ENCODE assay signal across 8 cellular contexts in the genomic region with DNA sequence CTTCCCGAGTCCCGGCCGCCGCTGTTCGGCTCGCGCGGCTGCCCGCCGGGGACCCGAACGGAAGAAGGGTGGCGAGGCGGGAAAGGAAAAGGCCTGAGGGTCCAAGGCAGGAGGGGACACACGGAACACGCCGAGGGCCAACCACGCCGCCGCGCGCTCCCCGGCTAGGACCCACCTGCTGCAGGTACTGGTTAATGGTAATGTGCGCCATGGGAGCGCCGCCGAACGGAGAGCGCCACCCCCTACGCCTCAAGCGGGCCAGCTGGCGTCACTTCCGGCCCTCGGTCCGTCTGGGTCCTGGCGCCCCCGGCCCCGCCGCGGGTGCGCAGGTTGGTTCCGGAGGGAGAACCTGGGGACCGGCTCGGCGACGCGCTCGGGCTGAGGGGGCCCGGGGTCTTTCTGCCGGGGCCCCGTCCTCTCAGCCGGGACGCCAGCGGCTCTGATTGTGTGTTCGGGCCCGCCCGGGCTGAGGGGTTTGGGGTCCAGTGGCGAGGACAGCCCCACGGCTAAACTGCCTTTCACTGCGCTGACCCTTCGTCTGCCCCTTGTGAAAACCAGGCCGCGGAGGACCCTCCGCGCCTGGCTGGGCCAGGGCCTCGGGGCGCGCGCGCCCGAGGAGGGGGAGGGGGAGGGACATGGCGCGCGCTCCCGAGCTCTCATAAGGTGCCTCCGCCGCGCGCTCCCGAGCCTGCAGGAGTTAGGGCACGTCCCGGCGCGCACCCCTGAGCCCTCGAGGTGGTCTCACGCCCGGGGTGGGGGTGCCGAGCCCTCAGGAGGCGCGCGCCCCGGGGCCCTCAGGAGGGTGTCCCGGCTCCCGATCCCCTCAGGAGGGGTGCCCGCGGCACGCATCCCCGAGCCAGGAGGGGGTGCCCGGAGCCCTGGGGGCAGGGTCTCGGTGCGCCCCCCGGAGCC. TPM values are rescaled to one million over a fixed set of nuclear protein-coding genes. Genes with fewer than 3 reads are reported as not detected.
A peak's percentile ranks its signal among the peaks of the same experiment; 100 is the strongest.
DNase-seq lines count a peak whose midpoint lies in the region; ATAC-seq, FAIRE-seq and TF ChIP-seq lines count a peak whose summit lies in the region.

A gene (minus strand): TSS at position 246 of the 912 bp plus-strand sequence. CDS start 35 bp downstream, at position 211.

- H3K27me3 ChIP-seq in keratinocyte (ENCODE audit: control insufficient read depth, extremely low read depth, insufficient read depth, low read length) = no peaks in the 10 kb centered on the region

- H3K4me2 ChIP-seq in keratinocyte (ENCODE audit: control insufficient read depth, extremely low read depth, insufficient read depth, low read depth, low read length) = peak within 1 kb of the TSS; percentile 99

- no peak for FAIRE-seq in keratinocyte (lab: Jason Lieb, UNC)

- H3K27ac ChIP-seq in keratinocyte (ENCODE audit: control insufficient read depth, insufficient read depth, low read length) = peak within 1 kb of the TSS; percentile 96

- H2AFZ ChIP-seq in keratinocyte (ENCODE audit: control insufficient read depth, low read length) = peak within 1 kb of the TSS; percentile 88

- dilution Hi-C loops in keratinocyte (cut with MboI; ENCODE audit: extremely low pct_ligation_motif_present, low sequenced_read_pairs) = no loop called here

- H3K9ac ChIP-seq in keratinocyte (ENCODE audit: control insufficient read depth, extremely low read depth, insufficient read depth, low read length) = peak within 1 kb of the TSS; percentile 97

- H3K4me1 ChIP-seq in keratinocyte (ENCODE audit: control insufficient read depth, extremely low read depth, insufficient read depth, low read length) = peaks cover 32% of the 10 kb centered on the region

- TF ChIP-seq CTCF in keratinocyte (optimal IDR thresholded peaks at IDR 0.05 in 1 of 3, IDR thresholded peaks at IDR 0.05 in 1 of 3, conservative IDR thresholded peaks at IDR 0.05 in 1 of 3; ENCODE audit: extremely low read depth in 1 of 3, insufficient read depth in 2 of 3, low read length in 3 of 3) = peak in 1 of 3 experiments; percentile 24

- DNase-seq in AG08396 (ENCODE audit: low spot score) (peak; percentile 93), NCI-H226 (peak; percentile 85), cerebellar cortex (ENCODE audit: low spot score) (peak; percentile 87), keratinocyte (ENCODE audit: low read depth, low spot score) (no peak)
- peak; percentile 85 to 93 for DNase-seq in stimulated activated CD4-positive, alpha-beta T cell treated with anti-CD3 and anti-CD28 coated beads, Interleukin-15, amount 100 ng/mL, for 1 hour (ENCODE audit: low read depth in 1 of 2, low spot score in 1 of 2)

- no peaks in the 10 kb centered on the region for H3K9me3 ChIP-seq in keratinocyte (ENCODE audit: control insufficient read depth, low read depth, low read length)

- H4K20me1 ChIP-seq in keratinocyte (ENCODE audit: control insufficient read depth, extremely low read depth, insufficient read depth, low read length) = peaks cover 18% of the 10 kb centered on the region

- peaks cover 5% of the 10 kb centered on the region for H3K9me1 ChIP-seq in keratinocyte (ENCODE audit: control insufficient read depth, extremely low read depth, insufficient read depth, low read length)

- H3K79me2 ChIP-seq in keratinocyte (ENCODE audit: control insufficient read depth, insufficient read depth, low read length) = peaks cover 86% of the 10 kb centered on the region

- ATAC-seq in GM18909 (IDR thresholded peaks at IDR 0.05; ENCODE audit: poor library complexity, unreplicated experiment) (peak; percentile 80), HG03159 (IDR thresholded peaks at IDR 0.05; ENCODE audit: unreplicated experiment) (peak; percentile 70)
- ATAC-seq in activated CD4-positive, CD25-positive, alpha-beta regulatory T cell treated with anti-CD3 and anti-CD28 coated beads, Interleukin-2, amount 50 U/mL, for 24 hours = peak; percentile 77 to 78

- H3K4me3 ChIP-seq in keratinocyte (ENCODE audit: control insufficient read depth in 2 of 3, extremely low read depth in 1 of 3, insufficient read depth in 2 of 3, low read depth in 1 of 3, low read length in 3 of 3) = peak within 1 kb of the TSS; percentile 79 to 97 (median 93)

- H3K36me3 ChIP-seq in keratinocyte (ENCODE audit: control insufficient read depth in 2 of 2, extremely low read depth in 1 of 2, insufficient read depth in 2 of 2, low read length in 2 of 2) = peaks cover 3 to 16% of the 10 kb centered on the region in 2 experiments

RNA-seq across cellular contexts. Expression of the gene that starts here (rescaled TPM):
- polyA plus RNA-seq in keratinocyte = 52.7 to 76.5 TPM (median 64.8 TPM) in 3 replicates
- 21.2 TPM for polyA plus RNA-seq in keratinocyte (2011; ENCODE audit: low read depth)
- 29.7 and 49.2 TPM in 2 replicates for polyA plus RNA-seq in keratinocyte (2011; cell fraction: cytosol; rRNA removed)
- 87.9 and 106 TPM in 2 replicates for polyA plus RNA-seq in keratinocyte (2011; cell fraction: nucleus; rRNA removed)
- polyA plus RNA-seq in keratinocyte (2012; ENCODE audit: low replicate concordance) = 31.4 and 32.0 TPM in 2 replicates
- polyA minus RNA-seq in keratinocyte = 18.6 to 45.0 TPM (median 39.5 TPM) in 3 replicates
- polyA minus RNA-seq in keratinocyte (2011; cell fraction: cytosol; rRNA and poly(A)+ RNA removed) = 15.5 TPM
- polyA minus RNA-seq in keratinocyte (2011; cell fraction: nucleus; rRNA and poly(A)+ RNA removed) = 30.6 and 42.4 TPM in 2 replicates
